ENCODE assay signal across 10 cellular contexts in genomic region chr12:64616221-64616620, GRCh38. TPM values are rescaled to one million over a fixed set of nuclear protein-coding genes. Genes with fewer than 3 reads are reported as not detected.
DNase-seq lines count a peak whose midpoint lies in the region; ATAC-seq and TF ChIP-seq lines count a peak whose summit lies in the region.
"Had no signal": no experiment of that assay in that cellular context is flagged by ENCODE, and none has a peak within 500 bp of the region (broad histone marks: within the 10 kb centered on the region; RNA-seq: fewer than 3 reads in every experiment).

No MANE protein-coding gene starts in this region.

- no peaks in the 10 kb centered on the region for H3K27me3 Mint-ChIP-seq in CD4-positive, alpha-beta T cell

- no peak overlapping the region for H3K4me3 ChIP-seq in esophagus squamous epithelium

- peak overlapping the region; percentile 72 for H3K4me3 Mint-ChIP-seq in CD4-positive, alpha-beta T cell

- no peak for TF ChIP-seq CTCF in CD4-positive, alpha-beta T cell (IDR thresholded peaks at IDR 0.05)
- no peak for TF ChIP-seq CTCF in esophagus squamous epithelium (IDR thresholded peaks at IDR 0.05)

- in situ Hi-C loops in SK-MEL-5 (cut with HindIII; ENCODE audit: low pct_unique_long_range_greater_than_20kb, low sequenced_read_pairs): no loop called here

- H3K27me3 ChIP-seq in CD4-positive, alpha-beta T cell (ENCODE audit: control insufficient read depth, insufficient read depth, low read length): no peaks in the 10 kb centered on the region
- H3K27me3 ChIP-seq in esophagus squamous epithelium: no peaks in the 10 kb centered on the region

- no peaks in the 10 kb centered on the region for H3K9me3 Mint-ChIP-seq in CD4-positive, alpha-beta T cell

- TF ChIP-seq POLR2A in esophagus squamous epithelium (IDR thresholded peaks at IDR 0.05): no peak

- WGBS in esophagus squamous epithelium, 2 donors: 31 to 42% methylated on average over 3 of the region's 3 CpGs

- CTCF ChIA-PET in CD4-positive, alpha-beta T cell (lab: Charles Lee): interaction anchor here (1.1 to 2.4 kb wide), 4 partner anchors 13 to 82 kb away, joined by 3 to 6 read pairs (median 3); no protein-coding TSS in a partner anchor

- no peak for ATAC-seq in CD4-positive, alpha-beta T cell (ENCODE audit: poor library complexity)
- ATAC-seq in sciatic nerve (peak; percentile 70), GM19452 (IDR thresholded peaks at IDR 0.05; ENCODE audit: unreplicated experiment) (no peak), GM18907 (IDR thresholded peaks at IDR 0.05; ENCODE audit: unreplicated experiment) (no peak)

- H3K4me1 Mint-ChIP-seq in CD4-positive, alpha-beta T cell (ENCODE audit: low read depth): peaks cover 78% of the 10 kb centered on the region

- POLR2A ChIA-PET in CD4-positive, alpha-beta T cell (lab: Charles Lee): interaction anchor here (0.7 to 3.0 kb wide), 8 partner anchors 13 to 81 kb away, joined by 3 to 10 read pairs (median 4); no protein-coding TSS in a partner anchor

- H3K36me3 Mint-ChIP-seq in CD4-positive, alpha-beta T cell (ENCODE audit: low read depth): peaks cover 84% of the 10 kb centered on the region

- no peaks in the 10 kb centered on the region for H3K36me3 ChIP-seq in esophagus squamous epithelium

- peak overlapping the region; percentile 90 for H3K27ac Mint-ChIP-seq in CD4-positive, alpha-beta T cell

- H3K9me3 ChIP-seq in CD4-positive, alpha-beta T cell (ENCODE audit: control insufficient read depth, low read length): no peaks in the 10 kb centered on the region
- H3K9me3 ChIP-seq in esophagus squamous epithelium: no peaks in the 10 kb centered on the region

- H3K4me1 ChIP-seq in esophagus squamous epithelium: peaks cover 8 to 66% (median 10%) of the 10 kb centered on the region in 3 donors

- intact Hi-C loops in CD4-positive, alpha-beta T cell (cut with DNase I, micrococcal nuclease): no loop called here
- intact Hi-C loops in esophagus squamous epithelium (cut with DNase I) (loop anchor here (10.0 kb wide), 1 partner anchor 79 kb away; no protein-coding TSS in a partner anchor), sciatic nerve (cut with DNase I) (no loop called here)

- H3K27ac ChIP-seq in CD4-positive, alpha-beta T cell (ENCODE audit: low read depth, low read length): no peak overlapping the region
- H3K27ac ChIP-seq in esophagus squamous epithelium: peak overlapping the region in 3 of 4 donors; percentile 56 to 76 (median 56)

- DNase-seq in CD4-positive, alpha-beta T cell: no peak
- DNase-seq in SK-MEL-5 (ENCODE audit: low read depth, low spot score): peak; percentile 95
- DNase-seq in esophagus squamous epithelium (lab: John Stamatoyannopoulos, UW): no peak
- DNase-seq in sciatic nerve (ENCODE audit: low spot score): no peak
- DNase-seq in NCI-H1436 (lab: John Stamatoyannopoulos, UW): no peak
- DNase-seq in cerebellar nuclear complex (lab: John Stamatoyannopoulos, UW): no peak
- DNase-seq: DMS79 treated with DMSO at 0.1 percent for 48 hours, NCI-H446 treated with DMSO at 0.1 percent for 48 hours had no signal

RNA-seq across cellular contexts. Expression of gene RASSF3, which starts 5.9 kb away (rescaled TPM):
- total RNA-seq in CD4-positive, alpha-beta T cell: 100 to 1,000 TPM; 118 to 127 TPM
- total RNA-seq in SK-MEL-5 (2014; rRNA removed; shearing (Covaris generic)): 111 and 117 TPM in 2 replicates
- 104 and 124 TPM in 2 replicates for polyA plus RNA-seq in SK-MEL-5 (2015; cell fraction: cytosol; rRNA removed)
- 43.5 and 48.6 TPM in 2 replicates for polyA plus RNA-seq in SK-MEL-5 (2015; cell fraction: nucleus; rRNA removed)
- 10 to 100 TPM; 10.4 to 44.4 (median 15.5) TPM for total RNA-seq in esophagus squamous epithelium
- 49.3 TPM for total RNA-seq in sciatic nerve
